In the genomic region with DNA sequence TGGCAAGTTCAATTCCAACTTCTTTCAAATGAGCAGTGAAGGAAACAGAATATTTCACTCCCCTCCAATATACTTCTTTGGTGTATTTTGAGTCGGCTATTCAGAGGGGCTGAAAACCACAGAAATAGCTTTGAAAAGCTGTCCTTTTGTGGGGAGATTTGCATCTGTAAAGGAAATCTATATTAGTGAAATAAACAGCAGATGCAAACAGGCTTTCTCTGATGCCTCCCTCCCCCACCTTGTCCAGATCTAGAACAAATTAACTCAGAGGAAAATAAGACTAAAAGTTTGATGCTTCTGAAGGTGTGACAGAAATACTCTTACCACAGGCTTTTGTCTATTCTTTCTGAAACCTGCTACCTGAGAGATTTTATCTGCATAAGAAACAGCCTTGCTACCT, we compare ENCODE assay signal across 16 cellular contexts.
A peak's percentile ranks its signal among the peaks of the same experiment; 100 is the strongest.
DNase-seq lines count a peak whose midpoint lies in the region; ATAC-seq and TF ChIP-seq lines count a peak whose summit lies in the region.
"Had no signal": no experiment of that assay in that cellular context is flagged by ENCODE, and none has a peak within 500 bp of the region (broad histone marks: within the 10 kb centered on the region; RNA-seq: fewer than 3 reads in every experiment).

No MANE protein-coding gene starts in this region.

- ATAC-seq in GM19324 (IDR thresholded peaks at IDR 0.05; ENCODE audit: low FRiP score, unreplicated experiment) = peak; percentile 36
- ATAC-seq: A549 had no signal

- H3K4me2 ChIP-seq in MM.1S (ENCODE audit: low read depth, low read length) (peak overlapping the region; percentile 71), SU-DHL-6 (ENCODE audit: low read depth, low read length, poor library complexity, severe bottlenecking) (peak overlapping the region; percentile 32)
- H3K4me2 ChIP-seq: A549 had no signal

- H3K4me1 ChIP-seq in MM.1S (ENCODE audit: low read length) = peaks cover 51% of the 10 kb centered on the region
- H3K4me1 ChIP-seq: A549 had no signal

- peak overlapping the region; percentile 56 for H2AFZ ChIP-seq in MM.1S (ENCODE audit: low read length)
- no peak overlapping the region for H2AFZ ChIP-seq in SU-DHL-6 (ENCODE audit: low read depth, low read length, severe bottlenecking)
- H2AFZ ChIP-seq: GM23248 had no signal

- no peaks in the 10 kb centered on the region for H3K27me3 ChIP-seq in MM.1S (replicated peaks; ENCODE audit: insufficient read depth, low read length)
- no peaks in the 10 kb centered on the region for H3K27me3 ChIP-seq in SU-DHL-6 (ENCODE audit: low read length)

- H3K9ac ChIP-seq in MM.1S (ENCODE audit: low read length) (no peak overlapping the region), SU-DHL-6 (ENCODE audit: low read length) (no peak overlapping the region)
- H3K9ac ChIP-seq: GM23248 had no signal

- H3K9me2 ChIP-seq in MM.1S (replicated peaks; ENCODE audit: insufficient read depth, low read length) (no peaks in the 10 kb centered on the region), SU-DHL-6 (replicated peaks; ENCODE audit: insufficient read depth, low read length) (no peaks in the 10 kb centered on the region)

- H3F3A ChIP-seq in MM.1S (ENCODE audit: insufficient read depth, low read length) (peaks cover 31% of the 10 kb centered on the region), SU-DHL-6 (ENCODE audit: insufficient read depth) (no peaks in the 10 kb centered on the region)

- H3K79me2 ChIP-seq in MM.1S (ENCODE audit: low read length) (no peaks in the 10 kb centered on the region), SU-DHL-6 (ENCODE audit: insufficient read depth, low read length) (no peaks in the 10 kb centered on the region)

- H3K4me3 ChIP-seq in MM.1S (ENCODE audit: low read length) (peak overlapping the region; percentile 24; the same call in 1 of the 2 replicates), SU-DHL-6 (ENCODE audit: insufficient read depth, low read length, poor library complexity, severe bottlenecking) (no peak overlapping the region)
- H3K4me3 ChIP-seq: A549, GM23248 had no signal

- H3K9me3 ChIP-seq in MM.1S (replicated peaks; ENCODE audit: insufficient read depth, low read length) = no peaks in the 10 kb centered on the region
- no peaks in the 10 kb centered on the region for H3K9me3 ChIP-seq in SU-DHL-6 (ENCODE audit: insufficient read depth, low read length)
- H3K9me3 ChIP-seq: A549 had no signal

- H3K27ac ChIP-seq in MM.1S (ENCODE audit: low read length) = peak overlapping the region; percentile 84
- peak overlapping the region; percentile 69 for H3K27ac ChIP-seq in SU-DHL-6 (ENCODE audit: low read depth, low read length)
- H3K27ac ChIP-seq: A549, GM23248 had no signal

- TF ChIP-seq CTCF in MM.1S (IDR thresholded peaks at IDR 0.05; ENCODE audit: low read length) = no peak
- TF ChIP-seq CTCF in SU-DHL-6 (IDR thresholded peaks at IDR 0.05; ENCODE audit: insufficient read depth, low read length, poor library complexity, severe bottlenecking) = no peak

- H4K20me1 ChIP-seq in MM.1S (ENCODE audit: insufficient read depth, low read length) = no peaks in the 10 kb centered on the region
- H4K20me1 ChIP-seq in SU-DHL-6 (ENCODE audit: low read depth, low read length) = no peaks in the 10 kb centered on the region

- peak; percentile 86 for DNase-seq in MM.1S
- no peak for DNase-seq in NCI-H446 (lab: John Stamatoyannopoulos, UW)
- no peak for DNase-seq in middle frontal gyrus (ENCODE audit: extremely low spot score, low spot score)
- DNase-seq in NCI-H146 (lab: John Stamatoyannopoulos, UW) = no peak
- DNase-seq in OCI-M1 (lab: John Stamatoyannopoulos, UW) = no peak
- DNase-seq: AML-193; C1 segment of cervical spinal cord; CD4-positive, alpha-beta T cell; DMS79; EL; GM23248; H7; KG1 had no signal

- H3K36me3 ChIP-seq in MM.1S (replicated peaks; ENCODE audit: insufficient read depth, low read length) (no peaks in the 10 kb centered on the region), SU-DHL-6 (ENCODE audit: low read length) (no peaks in the 10 kb centered on the region)
